In the genomic region with DNA sequence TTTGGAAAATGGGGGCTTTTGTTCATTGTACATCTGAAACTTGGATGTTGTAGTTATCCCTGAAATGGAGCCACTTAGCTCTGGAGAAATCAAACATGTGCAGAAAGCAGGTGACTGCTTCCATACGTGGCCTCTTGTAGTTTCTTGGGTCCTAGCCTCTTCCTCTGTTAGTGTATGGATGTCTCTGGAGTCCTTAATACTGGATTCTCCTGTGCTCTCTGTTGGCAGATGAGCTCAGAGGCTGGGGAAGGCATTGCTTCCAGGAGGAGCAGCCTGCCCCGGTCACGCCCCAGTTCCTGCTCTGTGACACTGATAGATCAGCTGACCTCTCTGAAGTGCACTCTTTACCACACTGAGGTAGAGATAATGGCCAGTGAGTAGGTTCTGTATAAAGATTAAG, we compare ENCODE assay signal across 20 cellular contexts.
DNase-seq lines count a peak whose midpoint lies in the region; ATAC-seq lines count a peak whose summit lies in the region.
"Had no signal": no experiment of that assay in that cellular context is flagged by ENCODE, and none has a peak within 500 bp of the region (broad histone marks: within the 10 kb centered on the region; RNA-seq: fewer than 3 reads in every experiment).

No MANE protein-coding gene starts in this region.

- H3K27me3 Mint-ChIP-seq in naive thymus-derived CD8-positive, alpha-beta T cell = no peaks in the 10 kb centered on the region
- H3K27me3 Mint-ChIP-seq: stimulated activated naive CD8-positive, alpha-beta T cell treated with anti-CD3 and anti-CD28 coated beads, Interleukin-15, amount 100 ng/mL, for 72 hours had no signal

- no peaks in the 10 kb centered on the region for H3K9me3 Mint-ChIP-seq in naive thymus-derived CD8-positive, alpha-beta T cell
- H3K9me3 Mint-ChIP-seq: GM23338; memory B cell; neural crest cell; stimulated activated naive CD8-positive, alpha-beta T cell treated with anti-CD3 and anti-CD28 coated beads, Interleukin-15, amount 100 ng/mL, for 72 hours had no signal

- H3K27ac ChIP-seq in substantia nigra (ENCODE audit: low read depth, low read length, poor library complexity, severe bottlenecking) = no peak overlapping the region
- H3K27ac ChIP-seq: RWPE1 had no signal

- H3K27ac Mint-ChIP-seq in naive thymus-derived CD8-positive, alpha-beta T cell = peak overlapping the region in 3 of 10 donors; percentile 35 to 83 (median 46)
- H3K27ac Mint-ChIP-seq: GM23338; memory B cell; stimulated activated naive CD8-positive, alpha-beta T cell treated with anti-CD3 and anti-CD28 coated beads, Interleukin-15, amount 100 ng/mL, for 72 hours had no signal

- H3K4me3 Mint-ChIP-seq in naive thymus-derived CD8-positive, alpha-beta T cell = no peak overlapping the region
- H3K4me3 Mint-ChIP-seq: GM23338; memory B cell; neural crest cell; stimulated activated naive CD8-positive, alpha-beta T cell treated with anti-CD3 and anti-CD28 coated beads, Interleukin-15, amount 100 ng/mL, for 72 hours had no signal

- peaks cover 13 to 22% (median 16%) of the 10 kb centered on the region in 4 donors for H3K4me1 Mint-ChIP-seq in naive thymus-derived CD8-positive, alpha-beta T cell
- H3K4me1 Mint-ChIP-seq: GM23338, memory B cell had no signal

- DNase-seq in left ventricle myocardium superior (no peak), left cardiac atrium (no peak), NCI-H524 treated with DMSO at 0.1 percent for 48 hours (lab: John Stamatoyannopoulos, UW) (peak; percentile 30), left colon (no peak), SK-N-DZ (ENCODE audit: low spot score) (no peak), substantia nigra (lab: John Stamatoyannopoulos, UW) (no peak)
- DNase-seq in naive thymus-derived CD8-positive, alpha-beta T cell = no peak
- DNase-seq: activated CD4-positive, CD25-positive, alpha-beta regulatory T cell treated with anti-CD3 and anti-CD28 coated beads, Interleukin-2, amount 50 U/mL, for 72 hours; activated T-cell treated with anti-CD3 and anti-CD28 coated beads for 4 hours; COR-L47; dermis blood vessel endothelial cell; KG1; NCI-H1105; NCI-H774; stimulated activated naive CD8-positive, alpha-beta T cell treated with anti-CD3 and anti-CD28 coated beads, Interleukin-15, amount 100 ng/mL, for 72 hours had no signal

- peaks cover 0 to 15% (median 0%) of the 10 kb centered on the region in 3 donors for H3K36me3 Mint-ChIP-seq in naive thymus-derived CD8-positive, alpha-beta T cell
- H3K36me3 Mint-ChIP-seq: memory B cell had no signal

- POLR2A ChIA-PET in naive thymus-derived CD8-positive, alpha-beta T cell (lab: Charles Lee) = no interaction called here

- peak; percentile 57 for ATAC-seq in left ventricle myocardium superior
- ATAC-seq in left cardiac atrium = no peak
- peak; percentile 97 for ATAC-seq in left colon
- no peak for ATAC-seq in GM21717 (IDR thresholded peaks at IDR 0.05; ENCODE audit: unreplicated experiment)
- no peak for ATAC-seq in naive thymus-derived CD8-positive, alpha-beta T cell
- ATAC-seq: GM23338; stimulated activated naive CD8-positive, alpha-beta T cell treated with anti-CD3 and anti-CD28 coated beads, Interleukin-15, amount 100 ng/mL, for 72 hours had no signal

- intact Hi-C loops in left ventricle myocardium superior (cut with micrococcal nuclease) (no loop called here), left cardiac atrium (cut with DNase I) (no loop called here), left colon (cut with DNase I, micrococcal nuclease) (no loop called here)

Comparison
In these comparisons a context has a peak if more than half of its experiments do, and no peak if none do; other contexts are left out.
1. ATAC-seq: peak in left ventricle myocardium superior (single experiment) and left colon (single experiment); none in left cardiac atrium (0 of 2), GM21717 (single experiment) and naive thymus-derived CD8-positive, alpha-beta T cell (0 of 2).